25 cellular contexts compared by ENCODE assay signal in genomic region chr12:90099288-90099687, GRCh38.
DNase-seq lines count a peak whose midpoint lies in the region; ATAC-seq, FAIRE-seq and TF ChIP-seq lines count a peak whose summit lies in the region.
"Had no signal": no experiment of that assay in that cellular context is flagged by ENCODE, and none has a peak within 500 bp of the region (broad histone marks: within the 10 kb centered on the region; RNA-seq: fewer than 3 reads in every experiment).

No MANE protein-coding gene starts in this region.

- ATAC-seq in HG02870 (IDR thresholded peaks at IDR 0.05; ENCODE audit: unreplicated experiment) (no peak), GM21576 (IDR thresholded peaks at IDR 0.05; ENCODE audit: unreplicated experiment) (no peak)
- ATAC-seq: activated CD4-positive, alpha-beta T cell treated with anti-CD3 and anti-CD28 coated beads for 36 hours; activated T-helper 17 cell treated with anti-CD3 and anti-CD28 coated beads, Interleukin-2, amount 50 U/mL, for 72 hours; gastroesophageal sphincter; left colon; natural killer cell treated with Interleukin-12 subunit alpha and Interleukin-12 subunit beta and Interleukin-15 and Interleukin-18, amount 100 ng/mL, for 72 hours had no signal

- H3K4me2 ChIP-seq in PC-9 (0 out of 2 replicates have a peak overlapping the region, but pooled peaks have one; percentile 2), endothelial cell of umbilical vein (ENCODE audit: insufficient read depth, low read length) (no peak overlapping the region)

- H3K9me3 ChIP-seq in PC-9 (ENCODE audit: insufficient read depth, low read depth) (peaks cover 14% of the 10 kb centered on the region), endothelial cell of umbilical vein (replicated peaks; ENCODE audit: control insufficient read depth, insufficient read depth, low read length) (no peaks in the 10 kb centered on the region), left ventricle myocardium inferior (replicated peaks) (no peaks in the 10 kb centered on the region)
- H3K9me3 ChIP-seq: gastroesophageal sphincter, thyroid gland had no signal

- H3K4me1 ChIP-seq in PC-9 (replicated peaks; ENCODE audit: insufficient read depth) (peaks cover 15% of the 10 kb centered on the region), endothelial cell of umbilical vein (ENCODE audit: control insufficient read depth, extremely low read depth, insufficient read depth, low read length) (no peaks in the 10 kb centered on the region), left ventricle myocardium inferior (no peaks in the 10 kb centered on the region)
- H3K4me1 ChIP-seq: gastroesophageal sphincter had no signal

- no peak overlapping the region for H3K9ac ChIP-seq in endothelial cell of umbilical vein (replicated peaks; ENCODE audit: extremely low read depth, insufficient read depth, low read length)

- FAIRE-seq in endothelial cell of umbilical vein (lab: Jason Lieb, UNC): no peak
- FAIRE-seq: endometrium had no signal

- no peaks in the 10 kb centered on the region for H3K9me1 ChIP-seq in endothelial cell of umbilical vein (replicated peaks; ENCODE audit: control insufficient read depth, extremely low read depth, insufficient read depth, low read length)

- peaks cover 4% of the 10 kb centered on the region; the same call in 1 of the 2 replicates for H3F3A ChIP-seq in PC-9 (ENCODE audit: insufficient read depth, low read depth)

- H3K79me2 ChIP-seq in PC-9 (ENCODE audit: low read depth) (no peaks in the 10 kb centered on the region), endothelial cell of umbilical vein (ENCODE audit: control insufficient read depth, insufficient read depth, low read length) (no peaks in the 10 kb centered on the region)

- TF ChIP-seq CTCF in PC-9 (conservative IDR thresholded peaks at IDR 0.05) (no peak), endothelial cell of umbilical vein (IDR thresholded peaks at IDR 0.05; ENCODE audit: extremely low read depth in 1 of 2, insufficient read depth in 1 of 2, low read depth in 1 of 2, low read length in 2 of 2) (no peak), left ventricle myocardium inferior (IDR thresholded peaks at IDR 0.05; ENCODE audit: borderline replicate concordance) (no peak)

- dilution Hi-C loops in endothelial cell of umbilical vein (cut with MboI; ENCODE audit: extremely low pct_ligation_motif_present, low sequenced_read_pairs): no loop called here

- H3K27ac ChIP-seq in PC-9 (peak overlapping the region; percentile 50), endothelial cell of umbilical vein (ENCODE audit: insufficient read depth, low read depth, low read length) (no peak overlapping the region), left ventricle myocardium inferior (replicated peaks) (no peak overlapping the region)
- H3K27ac ChIP-seq: gastroesophageal sphincter, thyroid gland had no signal

- BruUV-seq in PC-9 (replicated peaks; lab: Mats Ljungman, UMichigan) (no TSS peak), endothelial cell of umbilical vein (replicated peaks; lab: Mats Ljungman, UMichigan) (no TSS peak)

- no peak overlapping the region for H3K4me3 ChIP-seq in PC-9
- no peak overlapping the region for H3K4me3 ChIP-seq in endothelial cell of umbilical vein (replicated peaks in 1 of 3; ENCODE audit: insufficient read depth in 1 of 3, low read depth in 1 of 3, low read length in 3 of 3)
- H3K4me3 ChIP-seq in left ventricle myocardium inferior: no peak overlapping the region
- H3K4me3 ChIP-seq: gastroesophageal sphincter, thyroid gland had no signal

- peak overlapping the region; percentile 58; the same call in 1 of the 2 replicates for H2AFZ ChIP-seq in PC-9
- no peak overlapping the region for H2AFZ ChIP-seq in endothelial cell of umbilical vein (ENCODE audit: low read depth, low read length)

- no peaks in the 10 kb centered on the region for H3K27me3 ChIP-seq in PC-9 (ENCODE audit: insufficient read depth, low read depth)
- no peaks in the 10 kb centered on the region for H3K27me3 ChIP-seq in endothelial cell of umbilical vein (ENCODE audit: control insufficient read depth in 2 of 2, insufficient read depth in 2 of 2, low read length in 2 of 2)
- peaks cover 15% of the 10 kb centered on the region for H3K27me3 ChIP-seq in left ventricle myocardium inferior (ENCODE audit: low read depth)
- H3K27me3 ChIP-seq: gastroesophageal sphincter, thyroid gland had no signal

- intact Hi-C loops in PC-9 (cut with micrococcal nuclease; ENCODE audit: unreplicated experiment): no loop called here
- intact Hi-C loops in endothelial cell of umbilical vein (cut with micrococcal nuclease): no loop called here
- intact Hi-C loops in left ventricle myocardium inferior (cut with micrococcal nuclease): no loop called here

- H3K9me2 ChIP-seq in PC-9 (ENCODE audit: insufficient read depth): no peaks in the 10 kb centered on the region

- DNase-seq in ELR (ENCODE audit: low read depth): peak; percentile 51
- DNase-seq in PC-9: peak in 1 of 2 experiments; percentile 69
- DNase-seq in endothelial cell of umbilical vein (ENCODE audit: low read depth, low spot score): peak; percentile 31
- DNase-seq in non-pigmented ciliary epithelial cell (ENCODE audit: low read depth): peak; percentile 30
- no peak for DNase-seq in left ventricle myocardium inferior
- no peak for DNase-seq in stimulated activated CD4-positive, alpha-beta T cell treated with anti-CD3 and anti-CD28 coated beads, Interleukin-15, amount 100 ng/mL, for 24 hours
- DNase-seq: activated CD4-positive, alpha-beta T cell treated with anti-CD3 and anti-CD28 coated beads for 36 hours; activated naive CD8-positive, alpha-beta T cell treated with anti-CD3 and anti-CD28 coated beads, Interleukin-2, amount 10 ng/mL, durations not matched to agents 7 days and 5 days; cortex of kidney; GDM1; left colon; midbrain; NCI-H1105 treated with DMSO at 0.1 percent for 48 hours; NCI-H2081 treated with DMSO at 0.1 percent for 48 hours; NCI-H524; posterior cingulate gyrus; stimulated activated CD4-positive, alpha-beta T cell treated with anti-CD3 and anti-CD28 coated beads, Interleukin-2, amount 100 ng/mL, for 24 hours; stimulated activated naive CD4-positive, alpha-beta T cell; thyroid gland had no signal

- no peaks in the 10 kb centered on the region for H4K20me1 ChIP-seq in PC-9 (ENCODE audit: insufficient read depth)
- no peaks in the 10 kb centered on the region for H4K20me1 ChIP-seq in endothelial cell of umbilical vein (replicated peaks; ENCODE audit: control insufficient read depth, extremely low read depth, insufficient read depth, low read length)

- no peaks in the 10 kb centered on the region for H3K36me3 ChIP-seq in PC-9 (ENCODE audit: low read depth)
- no peaks in the 10 kb centered on the region for H3K36me3 ChIP-seq in endothelial cell of umbilical vein (ENCODE audit: control insufficient read depth in 2 of 2, extremely low read depth in 1 of 2, insufficient read depth in 2 of 2, low read length in 2 of 2)
- H3K36me3 ChIP-seq in left ventricle myocardium inferior: no peaks in the 10 kb centered on the region
- H3K36me3 ChIP-seq: gastroesophageal sphincter, thyroid gland had no signal

- TF ChIP-seq POLR2A in endothelial cell of umbilical vein (IDR thresholded peaks at IDR 0.05; ENCODE audit: low read depth, low read length): no peak

- CTCF ChIA-PET in PC-9 (lab: Charles Lee): no interaction called here
- CTCF ChIA-PET in endothelial cell of umbilical vein (lab: Charles Lee): no interaction called here

- POLR2A ChIA-PET in PC-9 (lab: Charles Lee; ENCODE audit: unreplicated experiment) (no interaction called here), endothelial cell of umbilical vein (lab: Charles Lee) (no interaction called here)

TF ChIP-seq in endothelial cell of umbilical vein, 7 proteins besides CTCF, POLR2A, EP300 and RAD21:
- TF ChIP-seq EZH2 (IDR thresholded peaks at IDR 0.05; ENCODE audit: borderline replicate concordance, low read depth, low read length, severe bottlenecking) (no peak), GATA2 (IDR thresholded peaks at IDR 0.05; ENCODE audit: insufficient read depth, insufficient read length, low read depth, low read length) (no peak), FOS (IDR thresholded peaks at IDR 0.05; ENCODE audit: borderline replicate concordance, insufficient read depth, low read length) (no peak), MYC (IDR thresholded peaks at IDR 0.05; ENCODE audit: low read depth, low read length) (no peak), POLR2AphosphoS5 (IDR thresholded peaks at IDR 0.05; ENCODE audit: insufficient read depth, low read depth, low read length) (no peak), JUN (IDR thresholded peaks at IDR 0.05; ENCODE audit: borderline replicate concordance, insufficient read depth, insufficient read length, low read depth) (no peak)
- TF ChIP-seq, protein P1, sequence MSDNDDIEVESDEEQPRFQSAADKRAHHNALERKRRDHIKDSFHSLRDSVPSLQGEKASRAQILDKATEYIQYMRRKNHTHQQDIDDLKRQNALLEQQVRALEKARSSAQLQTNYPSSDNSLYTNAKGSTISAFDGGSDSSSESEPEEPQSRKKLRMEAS (IDR thresholded peaks at IDR 0.05; ENCODE audit: insufficient read depth, insufficient read length): no peak

Comparison
In these comparisons a context has a peak if more than half of its experiments do, and no peak if none do; other contexts are left out.
1. DNase-seq: peak in ELR (single experiment), endothelial cell of umbilical vein (single experiment) and non-pigmented ciliary epithelial cell (single experiment); none in left ventricle myocardium inferior (single experiment) and stimulated activated CD4-positive, alpha-beta T cell treated with anti-CD3 and anti-CD28 coated beads, Interleukin-15, amount 100 ng/mL, for 24 hours (single experiment).